ENCODE assay signal across 18 cellular contexts in the genomic region with DNA sequence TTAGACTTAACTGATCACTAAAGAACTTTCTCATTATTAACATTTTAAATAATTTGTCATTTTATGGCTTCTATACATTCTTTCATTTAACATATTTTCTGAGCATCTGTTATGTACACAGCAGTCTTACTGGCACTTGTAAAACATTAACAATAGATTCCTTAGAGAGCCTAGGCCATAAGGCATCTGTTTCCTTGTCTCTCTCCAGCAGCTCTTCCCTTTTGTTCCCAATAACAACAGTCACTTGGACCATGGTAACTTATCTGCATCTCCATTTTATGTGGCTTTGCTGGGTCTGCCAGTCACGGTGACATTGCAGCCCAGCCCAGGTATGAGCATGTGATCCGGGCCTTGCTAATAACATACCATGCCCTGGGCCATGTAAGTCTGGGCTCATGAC. TPM values are rescaled to one million over a fixed set of nuclear protein-coding genes. Genes with fewer than 3 reads are reported as not detected.
DNase-seq lines count a peak whose midpoint lies in the region; ATAC-seq and TF ChIP-seq lines count a peak whose summit lies in the region.
"Had no signal": no experiment of that assay in that cellular context is flagged by ENCODE, and none has a peak within 500 bp of the region (broad histone marks: within the 10 kb centered on the region; RNA-seq: fewer than 3 reads in every experiment).

No MANE protein-coding gene starts in this region.

- no CpG with 5 or more reads among the region's 2 CpGs for WGBS in trophoblast cell (ENCODE audit: extremely low coverage, insufficient coverage, insufficient read length)

- no peak overlapping the region for H3K4me2 ChIP-seq in trophoblast cell (ENCODE audit: low read length)
- H3K4me2 ChIP-seq: BLaER1 treated with 17β-estradiol and CSF1 and Interleukin-3, amounts not matched to agents 10 nM and 100 nM had no signal

- H3K4me3 ChIP-seq in iPS-20b (ENCODE audit: low read length) (no peak overlapping the region), trophoblast cell (ENCODE audit: low read depth, low read length) (no peak overlapping the region), coronary artery (no peak overlapping the region)
- H3K4me3 ChIP-seq: BLaER1 treated with 17β-estradiol and CSF1 and Interleukin-3, amounts not matched to agents 10 nM and 100 nM had no signal

- no peak overlapping the region for H4K12ac ChIP-seq in trophoblast cell (ENCODE audit: low read depth, low read length)

- H2AFZ ChIP-seq in trophoblast cell (ENCODE audit: insufficient read depth, low read length, poor library complexity), result no peak overlapping the region

- H3K4ac ChIP-seq in trophoblast cell (ENCODE audit: low read depth, low read length), result no peak overlapping the region

- no peaks in the 10 kb centered on the region for H3K27me3 ChIP-seq in iPS-20b (ENCODE audit: insufficient read depth, low read length)
- no peaks in the 10 kb centered on the region for H3K27me3 ChIP-seq in trophoblast cell (ENCODE audit: insufficient read depth, low read length)
- H3K27me3 ChIP-seq: BLaER1 treated with 17β-estradiol and CSF1 and Interleukin-3, amounts not matched to agents 10 nM and 100 nM had no signal

- H2AK5ac ChIP-seq in trophoblast cell (ENCODE audit: low read length), result no peak overlapping the region

- H2BK12ac ChIP-seq in trophoblast cell (ENCODE audit: low read length), result no peak overlapping the region

- TF ChIP-seq CTCF in coronary artery (IDR thresholded peaks at IDR 0.05), result no peak

- no peak overlapping the region for H2BK5ac ChIP-seq in trophoblast cell (ENCODE audit: low read depth, low read length, poor library complexity)

- no peak for ATAC-seq in HG02973 (IDR thresholded peaks at IDR 0.05; ENCODE audit: unreplicated experiment)
- ATAC-seq: HCT116 had no signal

- H4K8ac ChIP-seq in trophoblast cell (ENCODE audit: low read depth, low read length), result no peak overlapping the region

- DNase-seq in NCI-H2171 treated with DMSO at 0.1 percent for 48 hours (lab: John Stamatoyannopoulos, UW) (peak; percentile 15), NCI-H2171 (lab: John Stamatoyannopoulos, UW) (no peak), NCI-H69 (lab: John Stamatoyannopoulos, UW) (peak; percentile 33), trophoblast cell (no peak), kidney tubule cell (ENCODE audit: low spot score) (no peak), coronary artery (ENCODE audit: low spot score) (no peak)
- DNase-seq: 8988T; ACHN; CD4-positive, CD25-positive, alpha-beta regulatory T cell; DMS 273 treated with DMSO at 0.1 percent for 48 hours; DMS79 treated with DMSO at 0.1 percent for 48 hours; GF-D8; IMR-90 had no signal

- no peak overlapping the region for H3K18ac ChIP-seq in trophoblast cell (ENCODE audit: low read length)

- H3K23ac ChIP-seq in trophoblast cell (ENCODE audit: low read length), result no peak overlapping the region

- H2BK120ac ChIP-seq in trophoblast cell (ENCODE audit: insufficient read depth, low read length, poor library complexity), result no peak overlapping the region

- H3K79me2 ChIP-seq in trophoblast cell (ENCODE audit: control insufficient read depth, insufficient read depth, low read length, poor library complexity), result no peaks in the 10 kb centered on the region

- H3K9ac ChIP-seq in iPS-20b (ENCODE audit: low read depth, low read length), result peak overlapping the region; percentile 46; the same call in 1 of the 2 replicates
- H3K9ac ChIP-seq in trophoblast cell (ENCODE audit: low read length), result peak overlapping the region; percentile 10
- H3K9ac ChIP-seq: BLaER1 treated with 17β-estradiol and CSF1 and Interleukin-3, amounts not matched to agents 10 nM and 100 nM had no signal

- H3K4me1 ChIP-seq in iPS-20b (ENCODE audit: insufficient read depth, low read length), result peaks cover 12% of the 10 kb centered on the region; the same call in 1 of the 2 replicates
- H3K4me1 ChIP-seq in trophoblast cell (ENCODE audit: control insufficient read depth in 1 of 2, insufficient read depth in 2 of 2, low read length in 2 of 2), result no peaks in the 10 kb centered on the region

- no peaks in the 10 kb centered on the region for H3K79me1 ChIP-seq in trophoblast cell (ENCODE audit: low read length)

- H3K36me3 ChIP-seq in iPS-20b (ENCODE audit: insufficient read depth, low read depth, low read length) (no peaks in the 10 kb centered on the region), trophoblast cell (ENCODE audit: control insufficient read depth in 1 of 2, insufficient read depth in 2 of 2, low read length in 2 of 2) (no peaks in the 10 kb centered on the region)
- H3K36me3 ChIP-seq: BLaER1 treated with 17β-estradiol and CSF1 and Interleukin-3, amounts not matched to agents 10 nM and 100 nM had no signal

- no peak overlapping the region for H3K27ac ChIP-seq in iPS-20b (ENCODE audit: low read length)
- no peak overlapping the region for H3K27ac ChIP-seq in trophoblast cell (ENCODE audit: low read depth, low read length)
- no peak overlapping the region for H3K27ac ChIP-seq in coronary artery
- H3K27ac ChIP-seq: BLaER1 treated with 17β-estradiol and CSF1 and Interleukin-3, amounts not matched to agents 10 nM and 100 nM; HL-60 had no signal

- H3K14ac ChIP-seq in trophoblast cell (ENCODE audit: low read length), result no peak overlapping the region

- no peak overlapping the region for H4K91ac ChIP-seq in trophoblast cell (ENCODE audit: low read depth, low read length)

- no peaks in the 10 kb centered on the region for H3K9me3 ChIP-seq in iPS-20b (ENCODE audit: insufficient read depth, low read depth, low read length)
- H3K9me3 ChIP-seq in trophoblast cell (ENCODE audit: insufficient read depth, low read depth, low read length), result no peaks in the 10 kb centered on the region
- H3K9me3 ChIP-seq: BLaER1 treated with 17β-estradiol and CSF1 and Interleukin-3, amounts not matched to agents 10 nM and 100 nM had no signal

RNA-seq across cellular contexts. Expression of a gene that starts 11.7 kb away (rescaled TPM):
- 4.5 and 4.8 TPM in 2 replicates for polyA plus RNA-seq in trophoblast cell (2013)

Comparison
In these comparisons a context has a peak if more than half of its experiments do, and no peak if none do; other contexts are left out.
1. DNase-seq: peak in NCI-H2171 treated with DMSO at 0.1 percent for 48 hours (single experiment) and NCI-H69 (single experiment); none in NCI-H2171 (single experiment), trophoblast cell (0 of 2), kidney tubule cell (single experiment) and coronary artery (single experiment).